In the genomic region with DNA sequence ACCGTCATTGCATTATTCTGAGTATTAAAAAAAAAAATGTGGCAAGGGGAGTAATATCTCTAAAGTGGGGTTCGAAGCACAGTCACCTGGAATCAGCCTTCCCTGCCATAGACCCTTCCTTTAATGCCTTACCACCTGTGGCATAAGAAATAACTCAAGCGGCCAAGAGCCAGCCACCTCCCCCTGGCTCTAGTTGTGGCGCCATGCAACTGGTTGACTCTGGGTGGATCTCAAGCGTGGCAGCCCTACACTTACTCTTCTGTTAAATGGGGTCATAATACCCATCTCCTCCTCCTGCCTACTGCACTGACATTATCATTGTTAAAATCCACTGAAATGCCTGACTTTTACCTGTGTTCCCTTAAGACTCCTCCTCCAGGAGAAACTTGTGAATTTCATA, we compare ENCODE assay signal across 33 cellular contexts.
"Had no signal": no experiment of that assay in that cellular context is flagged by ENCODE, and none has a peak within 500 bp of the region (broad histone marks: within the 10 kb centered on the region; RNA-seq: fewer than 3 reads in every experiment).

No MANE protein-coding gene starts in this region.

- H3K36me3 Mint-ChIP-seq: activated naive CD4-positive, alpha-beta T cell treated with anti-CD3 and anti-CD28 coated beads, Interleukin-2, amount 10 ng/mL, durations not matched to agents 7 days and 5 days; activated naive CD4-positive, alpha-beta T cell treated with anti-CD3 and anti-CD28 coated beads, Interleukin-2, amount 50 U/mL, for 72 hours had no signal

- H3K9me3 Mint-ChIP-seq: activated CD8-positive, alpha-beta T cell treated with anti-CD3 and anti-CD28 coated beads for 36 hours; activated naive CD4-positive, alpha-beta T cell treated with anti-CD3 and anti-CD28 coated beads, Interleukin-2, amount 10 ng/mL, durations not matched to agents 7 days and 5 days; activated naive CD4-positive, alpha-beta T cell treated with anti-CD3 and anti-CD28 coated beads, Interleukin-2, amount 50 U/mL, for 72 hours; activated naive CD8-positive, alpha-beta T cell treated with anti-CD3 and anti-CD28 coated beads, Interleukin-2, amount 50 U/mL, for 24 hours; activated T-helper 2 cell treated with anti-CD3 and anti-CD28 coated beads, Interferon-gamma antibody, Interleukin-2, Interleukin-4, amounts not matched to agents 10 μg/mL and 5 μg/mL and 100 μg/mL, durations not matched to agents 14 hours and 24 hours and 36 hours; T-helper 2 cell treated with Interferon-gamma antibody and Interleukin-4, amounts not matched to agents 5 μg/mL and 100 μg/mL, for 36 hours had no signal

- H3K27ac ChIP-seq: ascending aorta, brain microvascular endothelial cell, epithelial cell of prostate, esophagus squamous epithelium, gastroesophageal sphincter, WERI-Rb-1 had no signal

- H3K27me3 Mint-ChIP-seq: activated CD8-positive, alpha-beta T cell treated with anti-CD3 and anti-CD28 coated beads for 36 hours; activated naive CD8-positive, alpha-beta T cell treated with anti-CD3 and anti-CD28 coated beads, Interleukin-2, amount 50 U/mL, for 24 hours; T-helper 17 cell had no signal

- H3K4me3 ChIP-seq: ascending aorta, esophagus squamous epithelium, gastroesophageal sphincter, heart right ventricle had no signal

- H3K27ac Mint-ChIP-seq: activated B cell treated with CpG ODN at 0.5 μM for 24 hours; activated CD8-positive, alpha-beta T cell treated with anti-CD3 and anti-CD28 coated beads for 36 hours; activated T-helper 2 cell treated with anti-CD3 and anti-CD28 coated beads, Interferon-gamma antibody, Interleukin-2, Interleukin-4, amounts not matched to agents 10 μg/mL and 5 μg/mL and 100 μg/mL, durations not matched to agents 14 hours and 24 hours and 36 hours; T-helper 17 cell; T-helper 2 cell treated with Interferon-gamma antibody and Interleukin-4, amounts not matched to agents 5 μg/mL and 100 μg/mL, for 36 hours had no signal

- H3K4me3 Mint-ChIP-seq: activated B cell treated with CpG ODN at 0.5 μM for 24 hours; activated CD8-positive, alpha-beta T cell treated with anti-CD3 and anti-CD28 coated beads for 36 hours; activated naive CD4-positive, alpha-beta T cell treated with anti-CD3 and anti-CD28 coated beads, Interleukin-2, amount 10 ng/mL, durations not matched to agents 7 days and 5 days; activated naive CD8-positive, alpha-beta T cell treated with anti-CD3 and anti-CD28 coated beads, Interleukin-2, amount 50 U/mL, for 24 hours; activated T-cell treated with anti-CD3 and anti-CD28 coated beads, Interleukin-2, amount 50 U/mL, for 4 hours; T-helper 2 cell treated with Interferon-gamma antibody and Interleukin-4, amounts not matched to agents 5 μg/mL and 100 μg/mL, for 36 hours had no signal

- H3K9me3 ChIP-seq: ascending aorta, esophagus squamous epithelium, gastroesophageal sphincter, heart right ventricle had no signal

- ATAC-seq: activated CD4-positive, CD25-positive, alpha-beta regulatory T cell treated with anti-CD3 and anti-CD28 coated beads, Interleukin-2, amount 50 U/mL, for 24 hours; activated CD8-positive, alpha-beta T cell treated with anti-CD3 and anti-CD28 coated beads for 36 hours; activated naive CD4-positive, alpha-beta T cell treated with anti-CD3 and anti-CD28 coated beads, Interleukin-2, amount 50 U/mL, for 72 hours; activated naive CD8-positive, alpha-beta T cell treated with anti-CD3 and anti-CD28 coated beads, Interleukin-2, amount 50 U/mL, for 24 hours; activated T-cell treated with anti-CD3 and anti-CD28 coated beads, Interleukin-2, amount 50 U/mL, for 4 hours; gastroesophageal sphincter; heart right ventricle; T-helper 17 cell had no signal

- FAIRE-seq: colon, endometrium, endothelial cell of umbilical vein had no signal

- DNase-seq: activated B cell treated with CpG ODN at 0.5 μM for 24 hours; activated CD4-positive, alpha-beta T cell treated with anti-CD3 and anti-CD28 coated beads for 48 hours; activated CD4-positive, alpha-beta T cell treated with anti-CD3 and anti-CD28 coated beads, Interleukin-2, amount 50 U/mL, for 1 hour; activated CD4-positive, alpha-beta T cell treated with anti-CD3 and anti-CD28 coated beads, Interleukin-2, amount 50 U/mL, for 48 hours; activated CD8-positive, alpha-beta memory T cell treated with anti-CD3 and anti-CD28 coated beads for 24 hours; activated CD8-positive, alpha-beta T cell treated with anti-CD3 and anti-CD28 coated beads for 36 hours; activated gamma-delta T cell; activated naive CD4-positive, alpha-beta T cell; activated naive CD4-positive, alpha-beta T cell treated with anti-CD3 and anti-CD28 coated beads, Interleukin-2, amount 10 ng/mL, durations not matched to agents 7 days and 5 days; activated naive CD8-positive, alpha-beta T cell treated with anti-CD3 and anti-CD28 coated beads, Interleukin-2, amount 50 U/mL, for 24 hours; activated T-cell treated with anti-CD3 and anti-CD28 coated beads, Interleukin-2, amount 50 U/mL, for 4 hours; brain microvascular endothelial cell; central memory CD4-positive, alpha-beta T cell; cortex of kidney; dermis blood vessel endothelial cell; effector CD4-positive, alpha-beta T cell; esophagus squamous epithelium; foreskin melanocyte; heart right ventricle; T-helper 1 cell; T-helper 17 cell; T1000; WERI-Rb-1 had no signal

- H3K27me3 ChIP-seq: ascending aorta, brain microvascular endothelial cell, esophagus squamous epithelium, gastroesophageal sphincter, heart right ventricle had no signal
